In genomic region chr1:11929849-11930248, GRCh38 we compare ENCODE assay signal across 9 cellular contexts. TPM values are rescaled to one million over a fixed set of nuclear protein-coding genes. Genes with fewer than 3 reads are reported as not detected.
DNase-seq lines count a peak whose midpoint lies in the region; ATAC-seq, FAIRE-seq and TF ChIP-seq lines count a peak whose summit lies in the region.
"Had no signal": no experiment of that assay in that cellular context is flagged by ENCODE, and none has a peak within 500 bp of the region (broad histone marks: within the 10 kb centered on the region; RNA-seq: fewer than 3 reads in every experiment).

No MANE protein-coding gene starts in this region.

- H3K27ac Mint-ChIP-seq in Calu3 (ENCODE audit: unreplicated experiment), result no peak overlapping the region
- H3K27ac Mint-ChIP-seq: dendritic cell treated with granulocyte-macrophage colony-stimulating factor and Interleukin-4, amounts not matched to agents 40 ng/mL and 50 ng/mL, for 4 days had no signal

- no peaks in the 10 kb centered on the region for H3K27me3 ChIP-seq in breast epithelium

- peak overlapping the region in 1 of 3 donors; percentile 23 for H3K4me3 ChIP-seq in breast epithelium
- H3K4me3 ChIP-seq in mucosa of descending colon, result no peak overlapping the region

- no peak for ATAC-seq in mucosa of descending colon
- ATAC-seq in GM21381 (IDR thresholded peaks at IDR 0.05; ENCODE audit: unreplicated experiment), result no peak

- H3K4me3 Mint-ChIP-seq in Calu3 (ENCODE audit: low read depth, unreplicated experiment), result no peak overlapping the region
- H3K4me3 Mint-ChIP-seq: dendritic cell treated with granulocyte-macrophage colony-stimulating factor and Interleukin-4, amounts not matched to agents 40 ng/mL and 50 ng/mL, for 4 days had no signal

- CTCF ChIA-PET in Calu3 (lab: Charles Lee), result no interaction called here

- no peak for TF ChIP-seq POLR2A in breast epithelium (IDR thresholded peaks at IDR 0.05)

- H3K36me3 ChIP-seq in breast epithelium (no peaks in the 10 kb centered on the region), mucosa of descending colon (ENCODE audit: low read depth) (no peaks in the 10 kb centered on the region)

- peak; percentile 50 for DNase-seq in GF-D8 (lab: John Stamatoyannopoulos, UW)
- peak; percentile 40 for DNase-seq in NCI-H1092 treated with DMSO at 0.1 percent for 48 hours (lab: John Stamatoyannopoulos, UW)
- DNase-seq in breast epithelium (ENCODE audit: low spot score in 2 of 2), result no peak
- DNase-seq in mucosa of descending colon, result peak in 2 of 3 donors; percentile 72 to 90
- DNase-seq in Calu3, result no peak
- no peak for DNase-seq in D721Med (ENCODE audit: insufficient read length, low spot score)
- no peak for DNase-seq in occipital lobe (lab: John Stamatoyannopoulos, UW)

- no TSS peak for BruUV-seq in Calu3 (replicated peaks; lab: Mats Ljungman, UMichigan)

- H3K4me1 ChIP-seq in breast epithelium (peaks cover 2 to 6% of the 10 kb centered on the region in 2 donors), mucosa of descending colon (ENCODE audit: low read depth) (peaks cover 13% of the 10 kb centered on the region)

- H3K9me3 ChIP-seq in breast epithelium, result no peaks in the 10 kb centered on the region
- H3K9me3 ChIP-seq in mucosa of descending colon, result no peaks in the 10 kb centered on the region

- peak overlapping the region; percentile 68 to 74 for H3K27ac ChIP-seq in breast epithelium

- intact Hi-C loops in breast epithelium (cut with DNase I; ENCODE audit: low total_unique reads), result no loop called here
- intact Hi-C loops in mucosa of descending colon (cut with DNase I, micrococcal nuclease), result no loop called here
- intact Hi-C loops in Calu3 (cut with micrococcal nuclease; ENCODE audit: unreplicated experiment), result no loop called here

- FAIRE-seq in D721Med (lab: Jason Lieb, UNC), result no peak

- no peak for TF ChIP-seq CTCF in breast epithelium (IDR thresholded peaks at IDR 0.05)
- no peak for TF ChIP-seq CTCF in mucosa of descending colon (IDR thresholded peaks at IDR 0.05)
- TF ChIP-seq CTCF in Calu3 (IDR thresholded peaks at IDR 0.05; ENCODE audit: unreplicated experiment), result no peak
- no peak for TF ChIP-seq CTCF in D721Med (IDR thresholded peaks at IDR 0.05; ENCODE audit: insufficient read depth, missing control alignments)

- H3K4me1 Mint-ChIP-seq in Calu3 (ENCODE audit: low read depth, unreplicated experiment), result peaks cover 9% of the 10 kb centered on the region

- H3K9me3 Mint-ChIP-seq in Calu3 (ENCODE audit: low read depth, unreplicated experiment), result no peaks in the 10 kb centered on the region
- H3K9me3 Mint-ChIP-seq: dendritic cell treated with granulocyte-macrophage colony-stimulating factor and Interleukin-4, amounts not matched to agents 40 ng/mL and 50 ng/mL, for 4 days had no signal

- peaks cover 28% of the 10 kb centered on the region for H3K36me3 Mint-ChIP-seq in Calu3 (ENCODE audit: insufficient read depth, unreplicated experiment)

- no peaks in the 10 kb centered on the region for H3K27me3 Mint-ChIP-seq in Calu3 (ENCODE audit: unreplicated experiment)
- H3K27me3 Mint-ChIP-seq: dendritic cell treated with granulocyte-macrophage colony-stimulating factor and Interleukin-4, amounts not matched to agents 40 ng/mL and 50 ng/mL, for 4 days had no signal

RNA-seq across cellular contexts. Expression of gene KIAA2013, which starts 3.6 kb away (rescaled TPM):
- total RNA-seq in breast epithelium (10 to 100 TPM; 40.3 to 62.7 (median 51.4) TPM), mucosa of descending colon (100 to 1,000 TPM in 1 of 3 donors, 10 to 100 TPM in 2; 69.6 to 102 (median 88.6) TPM), Calu3 (2022) (33.7 and 37.8 TPM in 2 replicates), occipital lobe (18.6 TPM)

RNA-seq across cellular contexts. Expression of gene PLOD1, which starts 4.7 kb away (rescaled TPM):
- total RNA-seq in breast epithelium (10 to 100 TPM; 45.9 to 86.1 (median 57.5) TPM), mucosa of descending colon (10 to 100 TPM; 33.7 to 68.6 (median 35.4) TPM), Calu3 (2022) (77.2 and 80.2 TPM in 2 replicates), occipital lobe (23.9 TPM)

RNA-seq across cellular contexts. Expression of gene MFN2, which starts 50.4 kb away (rescaled TPM):
- 10 to 100 TPM; 51.4 to 64.9 (median 62.1) TPM for total RNA-seq in breast epithelium
- total RNA-seq in mucosa of descending colon, result 100 to 1,000 TPM; 103 to 131 (median 110) TPM
- 61.8 and 66.5 TPM in 2 replicates for total RNA-seq in Calu3 (2022)
- total RNA-seq in occipital lobe, result 35.1 TPM

Comparison
In these comparisons a context has a peak if more than half of its experiments do, and no peak if none do; other contexts are left out.
1. DNase-seq: peak in GF-D8 (single experiment), NCI-H1092 treated with DMSO at 0.1 percent for 48 hours (single experiment) and mucosa of descending colon (2 of 3); none in breast epithelium (0 of 2), Calu3 (single experiment), D721Med (single experiment) and occipital lobe (single experiment).